12 cellular contexts compared by ENCODE assay signal in genomic region chr6:151627689-151628444, GRCh38.
DNase-seq lines count a peak whose midpoint lies in the region; ATAC-seq and TF ChIP-seq lines count a peak whose summit lies in the region.
"Had no signal": no experiment of that assay in that cellular context is flagged by ENCODE, and none has a peak within 500 bp of the region (broad histone marks: within the 10 kb centered on the region; RNA-seq: fewer than 3 reads in every experiment).

No MANE protein-coding gene starts in this region.

- peak in 1 of 2 experiments; percentile 71 for DNase-seq in PC-9
- peak; percentile 81 for DNase-seq in kidney tubule cell (ENCODE audit: low spot score)
- no peak for DNase-seq in sciatic nerve (ENCODE audit: low spot score)
- DNase-seq in activated effector memory CD4-positive, alpha-beta T cell treated with Interleukin-2 at 50 U/mL for 16 hours: no peak
- DNase-seq in activated CD4-positive, alpha-beta T cell treated with anti-CD3 and anti-CD28 coated beads, Interleukin-2, amount 50 U/mL, for 4 hours: no peak
- DNase-seq in naive thymus-derived CD8-positive, alpha-beta T cell: no peak
- DNase-seq: effector CD4-positive, alpha-beta T cell; NCI-H1436 treated with DMSO at 0.1 percent for 48 hours; testis had no signal

- no peaks in the 10 kb centered on the region for H3K79me2 ChIP-seq in PC-9 (ENCODE audit: low read depth)

- H3K4me1 ChIP-seq in PC-9 (replicated peaks; ENCODE audit: insufficient read depth): peaks cover 17% of the 10 kb centered on the region
- H3K4me1 ChIP-seq: testis had no signal

- no peaks in the 10 kb centered on the region for H3K27me3 ChIP-seq in PC-9 (ENCODE audit: insufficient read depth, low read depth)
- H3K27me3 ChIP-seq: testis had no signal

- peaks cover 0 to 7% (median 1%) of the 10 kb centered on the region in 5 donors for H3K27me3 Mint-ChIP-seq in naive thymus-derived CD8-positive, alpha-beta T cell

- POLR2A ChIA-PET in PC-9 (lab: Charles Lee; ENCODE audit: unreplicated experiment): no interaction called here
- POLR2A ChIA-PET in naive thymus-derived CD8-positive, alpha-beta T cell (lab: Charles Lee): no interaction called here

- H3F3A ChIP-seq in PC-9 (ENCODE audit: insufficient read depth, low read depth): peaks cover 3% of the 10 kb centered on the region; the same call in 1 of the 2 replicates

- H3K4me3 Mint-ChIP-seq in naive thymus-derived CD8-positive, alpha-beta T cell: no peak overlapping the region

- TF ChIP-seq CTCF in PC-9 (conservative IDR thresholded peaks at IDR 0.05): no peak

- H3K4me2 ChIP-seq in PC-9: peak overlapping the region; percentile 72

- H2AFZ ChIP-seq in PC-9: no peak overlapping the region

- no peaks in the 10 kb centered on the region for H4K20me1 ChIP-seq in PC-9 (ENCODE audit: insufficient read depth)

- intact Hi-C loops in PC-9 (cut with micrococcal nuclease; ENCODE audit: unreplicated experiment) (no loop called here), sciatic nerve (cut with DNase I) (no loop called here)

- CTCF ChIA-PET in PC-9 (lab: Charles Lee): no interaction called here

- BruUV-seq in PC-9 (replicated peaks; lab: Mats Ljungman, UMichigan): no TSS peak

- H3K4me3 ChIP-seq in PC-9: peak overlapping the region; percentile 33; the same call in 1 of the 2 replicates
- H3K4me3 ChIP-seq: lung, testis had no signal

- H3K9me2 ChIP-seq in PC-9 (ENCODE audit: insufficient read depth): no peaks in the 10 kb centered on the region

- H3K27ac Mint-ChIP-seq in naive thymus-derived CD8-positive, alpha-beta T cell: no peak overlapping the region

- ATAC-seq in GM18498 (IDR thresholded peaks at IDR 0.05; ENCODE audit: unreplicated experiment): peak; percentile 73
- ATAC-seq in HG02852 (IDR thresholded peaks at IDR 0.05; ENCODE audit: unreplicated experiment): peak; percentile 52
- ATAC-seq in sciatic nerve: no peak
- no peak for ATAC-seq in naive thymus-derived CD8-positive, alpha-beta T cell

- no peaks in the 10 kb centered on the region for H3K36me3 ChIP-seq in PC-9 (ENCODE audit: low read depth)

- H3K27ac ChIP-seq in PC-9: peak overlapping the region; percentile 57
- H3K27ac ChIP-seq: testis had no signal

- H3K9me3 ChIP-seq in PC-9 (ENCODE audit: insufficient read depth, low read depth): no peaks in the 10 kb centered on the region
- H3K9me3 ChIP-seq: testis had no signal

- no peaks in the 10 kb centered on the region for H3K4me1 Mint-ChIP-seq in naive thymus-derived CD8-positive, alpha-beta T cell

- H3K36me3 Mint-ChIP-seq in naive thymus-derived CD8-positive, alpha-beta T cell: no peaks in the 10 kb centered on the region

- H3K9me3 Mint-ChIP-seq in naive thymus-derived CD8-positive, alpha-beta T cell: no peaks in the 10 kb centered on the region

Comparison
In these comparisons a context has a peak if more than half of its experiments do, and no peak if none do; other contexts are left out.
1. ATAC-seq: peak in GM18498 (single experiment) and HG02852 (single experiment); none in sciatic nerve (single experiment) and naive thymus-derived CD8-positive, alpha-beta T cell (0 of 2).